8 cellular contexts compared by ENCODE assay signal in genomic region chr9:2859776-2860379, GRCh38. TPM values are rescaled to one million over a fixed set of nuclear protein-coding genes. Genes with fewer than 3 reads are reported as not detected.
A peak's percentile ranks its signal among the peaks of the same experiment; 100 is the strongest.
DNase-seq lines count a peak whose midpoint lies in the region; ATAC-seq, FAIRE-seq and TF ChIP-seq lines count a peak whose summit lies in the region.

No MANE protein-coding gene starts in this region.

- no peak overlapping the region for H3K9ac ChIP-seq in mesendoderm (ENCODE audit: low read length)

- no peak overlapping the region for H3K27ac ChIP-seq in dorsolateral prefrontal cortex
- H3K27ac ChIP-seq in mesendoderm (ENCODE audit: low read depth, low read length), result no peak overlapping the region
- no peak overlapping the region for H3K27ac ChIP-seq in thoracic aorta

- intact Hi-C loops in dorsolateral prefrontal cortex (cut with DNase I), result loop anchor here (5.0 to 10.0 kb wide), 2 partner anchors 177 to 1515 kb away; no protein-coding TSS in a partner anchor
- intact Hi-C loops in lower leg skin (cut with DNase I; ENCODE audit: low total_unique reads), result loop anchor here (5.0 kb wide), 1 partner anchor 322 kb away; no protein-coding TSS in a partner anchor

- FAIRE-seq in G401.6 (lab: Jason Lieb, UNC), result peak; percentile 93

- TF ChIP-seq POLR2A in lower leg skin (IDR thresholded peaks at IDR 0.05), result no peak

- no peak overlapping the region for H2BK15ac ChIP-seq in mesendoderm (replicated peaks; ENCODE audit: low read depth)

- H3K79me1 ChIP-seq in mesendoderm (ENCODE audit: low read length), result no peaks in the 10 kb centered on the region

- TF ChIP-seq CTCF in dorsolateral prefrontal cortex (IDR thresholded peaks at IDR 0.05 in 54 of 56, conservative IDR thresholded peaks at IDR 0.05 in 2 of 56; ENCODE audit: low read depth in 1 of 56, partially characterized antibody in 56 of 56), result peak; percentile 30 to 78 (median 64)
- peak; percentile 18 for TF ChIP-seq CTCF in thoracic aorta (IDR thresholded peaks at IDR 0.05)
- no peak for TF ChIP-seq CTCF in lower leg skin (IDR thresholded peaks at IDR 0.05)

- ATAC-seq in HG02642 (IDR thresholded peaks at IDR 0.05; ENCODE audit: poor library complexity, unreplicated experiment) (peak; percentile 52), thoracic aorta (ENCODE audit: insufficient number of reproducible peaks, low FRiP score, low read depth) (no peak)

- H3K4me3 ChIP-seq in dorsolateral prefrontal cortex, result no peak overlapping the region
- H3K4me3 ChIP-seq in mesendoderm (ENCODE audit: low read length), result no peak overlapping the region
- H3K4me3 ChIP-seq in thoracic aorta, result no peak overlapping the region
- H3K4me3 ChIP-seq in lower leg skin (ENCODE audit: low read depth, poor library complexity, severe bottlenecking), result no peak overlapping the region

- no peak overlapping the region for H3K4ac ChIP-seq in mesendoderm (ENCODE audit: low read depth, low read length)

- H3K56ac ChIP-seq in mesendoderm (ENCODE audit: low read length), result no peak overlapping the region

- DNase-seq in NCI-H2227 (lab: John Stamatoyannopoulos, UW; ENCODE audit: unreplicated experiment), result peak; percentile 77
- DNase-seq in activated CD4-positive, CD25-positive, alpha-beta regulatory T cell treated with anti-CD3 and anti-CD28 coated beads, Interleukin-2, amount 50 U/mL, for 72 hours, result peak; percentile 42
- peak; percentile 41 to 69 (median 56) for DNase-seq in dorsolateral prefrontal cortex
- DNase-seq in mesendoderm, result peak; percentile 80
- no peak for DNase-seq in thoracic aorta (ENCODE audit: low spot score)
- DNase-seq in lower leg skin (ENCODE audit: low spot score in 2 of 2), result no peak

- H3K4me1 ChIP-seq in mesendoderm (ENCODE audit: control insufficient read depth, low read depth, low read length) (no peaks in the 10 kb centered on the region), thoracic aorta (ENCODE audit: control insufficient read depth in 1 of 2, low read depth in 2 of 2) (no peaks in the 10 kb centered on the region)

- H3K4me2 ChIP-seq in mesendoderm (ENCODE audit: low read length), result no peak overlapping the region

- H2AK5ac ChIP-seq in mesendoderm (ENCODE audit: low read length), result no peak overlapping the region

- H3K27me3 ChIP-seq in dorsolateral prefrontal cortex (peaks cover 0 to 2% (median 0%) of the 10 kb centered on the region in 45 donors), mesendoderm (ENCODE audit: insufficient read depth, low read length, poor library complexity) (no peaks in the 10 kb centered on the region), thoracic aorta (replicated peaks; ENCODE audit: insufficient read depth) (no peaks in the 10 kb centered on the region)

- H2BK120ac ChIP-seq in mesendoderm (ENCODE audit: low read depth, low read length), result no peak overlapping the region

- no peaks in the 10 kb centered on the region for H3K36me3 ChIP-seq in mesendoderm (ENCODE audit: control insufficient read depth, insufficient read depth, low read length)
- no peaks in the 10 kb centered on the region for H3K36me3 ChIP-seq in thoracic aorta

- H3K9me3 ChIP-seq in thoracic aorta, result no peaks in the 10 kb centered on the region

- no peak overlapping the region for H2BK5ac ChIP-seq in mesendoderm (ENCODE audit: low read length)

- no peaks in the 10 kb centered on the region for H3K79me2 ChIP-seq in mesendoderm (ENCODE audit: control insufficient read depth, insufficient read depth, low read length)

- no peak overlapping the region for H4K8ac ChIP-seq in mesendoderm (ENCODE audit: low read depth, low read length)

- H4K5ac ChIP-seq in mesendoderm (ENCODE audit: low read length), result no peak overlapping the region

- no CpG with 5 or more reads among the region's 6 CpGs for WGBS in mesendoderm (ENCODE audit: extremely low coverage, insufficient coverage, low lambda C conversion rate)
- 15 to 17% methylated on average over 6 of the region's 6 CpGs for WGBS in lower leg skin, 2 donors

- no peak overlapping the region for H3K23ac ChIP-seq in mesendoderm (ENCODE audit: low read length)

- no peak overlapping the region for H3K18ac ChIP-seq in mesendoderm (ENCODE audit: low read length)

RNA-seq across cellular contexts. Expression of gene PUM3, which starts 16.0 kb away (rescaled TPM):
- total RNA-seq in dorsolateral prefrontal cortex (10 to 100 TPM; 17.2 to 52.7 (median 32.9) TPM), thoracic aorta (10 to 100 TPM; 12.0 to 50.6 TPM), lower leg skin (10 to 100 TPM; 18.0 to 27.2 (median 22.4) TPM)
- polyA plus RNA-seq in mesendoderm (2013, experiment 1 of 2), result 137 TPM
- 120 TPM for polyA plus RNA-seq in mesendoderm (2013, experiment 2 of 2)

Comparison
In these comparisons a context has a peak if more than half of its experiments do, and no peak if none do; other contexts are left out.
1. DNase-seq: peak in NCI-H2227 (single experiment), activated CD4-positive, CD25-positive, alpha-beta regulatory T cell treated with anti-CD3 and anti-CD28 coated beads, Interleukin-2, amount 50 U/mL, for 72 hours (single experiment), dorsolateral prefrontal cortex (10 of 10) and mesendoderm (single experiment); none in thoracic aorta (single experiment) and lower leg skin (0 of 2).
2. CTCF ChIP-seq: peak in dorsolateral prefrontal cortex (56 of 56) and thoracic aorta (single experiment); none in lower leg skin (0 of 3).